In the genomic region with DNA sequence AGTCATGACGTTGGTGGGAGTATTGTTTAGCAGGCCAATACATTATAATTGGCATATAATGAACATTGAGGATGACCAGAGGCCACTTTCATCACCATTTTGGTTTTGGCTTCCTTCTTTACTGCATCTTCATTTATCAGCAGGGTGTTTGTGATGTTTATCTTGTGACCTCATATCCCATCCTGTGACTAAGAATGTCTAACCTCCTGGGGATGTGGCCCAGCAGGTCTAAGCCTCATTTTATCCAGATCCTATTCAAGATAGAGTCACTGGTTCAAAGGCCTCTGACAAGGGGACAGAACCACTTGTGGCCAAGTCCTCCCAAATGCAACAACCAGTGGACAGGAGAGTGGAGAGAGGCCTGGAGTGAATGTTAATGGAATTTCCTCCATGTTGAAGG, we compare ENCODE assay signal across 12 cellular contexts.
DNase-seq lines count a peak whose midpoint lies in the region; ATAC-seq lines count a peak whose summit lies in the region.
"Had no signal": no experiment of that assay in that cellular context is flagged by ENCODE, and none has a peak within 500 bp of the region (broad histone marks: within the 10 kb centered on the region; RNA-seq: fewer than 3 reads in every experiment).

No MANE protein-coding gene starts in this region.

- H2BK120ac ChIP-seq in mesendoderm (ENCODE audit: low read depth, low read length): no peak overlapping the region

- no peak overlapping the region for H3K27ac Mint-ChIP-seq in effector memory CD8-positive, alpha-beta T cell

- peaks cover 6% of the 10 kb centered on the region for H3K36me3 Mint-ChIP-seq in effector memory CD8-positive, alpha-beta T cell (ENCODE audit: insufficient read depth)

- no peaks in the 10 kb centered on the region for H3K27me3 Mint-ChIP-seq in effector memory CD8-positive, alpha-beta T cell

- H3K27ac ChIP-seq in mesendoderm (ENCODE audit: low read depth, low read length): no peak overlapping the region
- H3K27ac ChIP-seq: right lobe of liver had no signal

- no peaks in the 10 kb centered on the region for H3K27me3 ChIP-seq in mesendoderm (ENCODE audit: insufficient read depth, low read length, poor library complexity)
- H3K27me3 ChIP-seq: right lobe of liver had no signal

- no peak overlapping the region for H3K4me3 Mint-ChIP-seq in effector memory CD8-positive, alpha-beta T cell

- no peak overlapping the region for H4K8ac ChIP-seq in mesendoderm (ENCODE audit: low read depth, low read length)

- no peaks in the 10 kb centered on the region for H3K79me2 ChIP-seq in mesendoderm (ENCODE audit: control insufficient read depth, insufficient read depth, low read length)

- WGBS in mesendoderm (ENCODE audit: extremely low coverage, insufficient coverage, low lambda C conversion rate): no CpG with 5 or more reads among the region's 1 CpG

- peaks cover 5 to 8% of the 10 kb centered on the region in 2 donors for H3K4me1 Mint-ChIP-seq in effector memory CD8-positive, alpha-beta T cell (ENCODE audit: low read depth in 2 of 2)

- no peak overlapping the region for H2BK5ac ChIP-seq in mesendoderm (ENCODE audit: low read length)

- H2AK5ac ChIP-seq in mesendoderm (ENCODE audit: low read length): no peak overlapping the region

- no peak for ATAC-seq in effector memory CD8-positive, alpha-beta T cell (replicated peaks)

- H3K4ac ChIP-seq in mesendoderm (ENCODE audit: low read depth, low read length): no peak overlapping the region

- no peak overlapping the region for H3K4me3 ChIP-seq in mesendoderm (ENCODE audit: low read length)
- H3K4me3 ChIP-seq: right lobe of liver had no signal

- no peaks in the 10 kb centered on the region for H3K79me1 ChIP-seq in mesendoderm (ENCODE audit: low read length)

- H3K9ac ChIP-seq in mesendoderm (ENCODE audit: low read length): no peak overlapping the region

- no peaks in the 10 kb centered on the region for H3K9me3 Mint-ChIP-seq in effector memory CD8-positive, alpha-beta T cell

- no peaks in the 10 kb centered on the region for H3K36me3 ChIP-seq in mesendoderm (ENCODE audit: control insufficient read depth, insufficient read depth, low read length)
- H3K36me3 ChIP-seq: right lobe of liver had no signal

- H3K56ac ChIP-seq in mesendoderm (ENCODE audit: low read length): no peak overlapping the region

- no peak overlapping the region for H4K5ac ChIP-seq in mesendoderm (ENCODE audit: low read length)

- H2BK15ac ChIP-seq in mesendoderm (replicated peaks; ENCODE audit: low read depth): no peak overlapping the region

- H3K18ac ChIP-seq in mesendoderm (ENCODE audit: low read length): peak overlapping the region; percentile 70

- DNase-seq in ELR (ENCODE audit: low read depth): peak; percentile 89
- DNase-seq in NCI-H146 (lab: John Stamatoyannopoulos, UW): peak; percentile 67
- peak; percentile 42 for DNase-seq in brain pericyte (ENCODE audit: low read depth, low spot score)
- peak; percentile 88 for DNase-seq in mesendoderm
- no peak for DNase-seq in OCI-M2 (lab: John Stamatoyannopoulos, UW; ENCODE audit: unreplicated experiment)
- DNase-seq in effector memory CD8-positive, alpha-beta T cell: no peak
- no peak for DNase-seq in NOMO-1 treated with DMSO at 0.1 percent for 48 hours (lab: John Stamatoyannopoulos, UW; ENCODE audit: unreplicated experiment)
- no peak for DNase-seq in SIG-M5 (lab: John Stamatoyannopoulos, UW)
- DNase-seq: DMS 273 treated with DMSO at 0.1 percent for 48 hours, head of caudate nucleus, MV-4-11, right lobe of liver had no signal

- H3K23ac ChIP-seq in mesendoderm (ENCODE audit: low read length): no peak overlapping the region

- H3K4me2 ChIP-seq in mesendoderm (ENCODE audit: low read length): no peak overlapping the region

- peaks cover 11% of the 10 kb centered on the region for H3K4me1 ChIP-seq in mesendoderm (ENCODE audit: control insufficient read depth, low read depth, low read length)

Comparison
In these comparisons a context has a peak if more than half of its experiments do, and no peak if none do; other contexts are left out.
1. DNase-seq: peak in ELR (single experiment), NCI-H146 (single experiment), brain pericyte (single experiment) and mesendoderm (single experiment); none in OCI-M2 (single experiment), effector memory CD8-positive, alpha-beta T cell (0 of 3), NOMO-1 treated with DMSO at 0.1 percent for 48 hours (single experiment) and SIG-M5 (single experiment).